ENCODE assay signal across 10 cellular contexts in the genomic region with DNA sequence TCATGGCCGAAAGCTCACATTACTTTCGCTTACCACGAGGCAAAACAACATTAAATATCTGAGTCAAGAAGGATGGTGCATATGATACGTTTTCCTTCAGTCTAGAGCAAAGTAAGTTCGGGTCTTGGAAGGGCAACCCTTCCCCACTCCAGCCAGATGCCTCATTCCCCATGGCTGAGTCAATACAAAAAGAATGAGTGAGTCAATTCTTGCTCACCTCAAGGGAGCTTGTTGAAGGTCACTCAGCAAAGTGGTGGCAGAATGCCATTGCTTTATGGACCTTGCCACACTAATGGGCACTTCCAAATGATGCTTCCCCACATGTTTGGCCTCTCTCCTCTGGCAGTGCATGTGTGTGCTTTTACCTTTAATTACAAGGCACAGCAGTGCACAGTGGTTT.
DNase-seq lines count a peak whose midpoint lies in the region; ATAC-seq and TF ChIP-seq lines count a peak whose summit lies in the region.
"Had no signal": no experiment of that assay in that cellular context is flagged by ENCODE, and none has a peak within 500 bp of the region (broad histone marks: within the 10 kb centered on the region; RNA-seq: fewer than 3 reads in every experiment).

No MANE protein-coding gene starts in this region.

- H2BK20ac ChIP-seq in IMR-90 (ENCODE audit: low read depth, low read length) = no peak overlapping the region

- H3K14ac ChIP-seq in IMR-90 (replicated peaks; ENCODE audit: low read depth, low read length) = no peak overlapping the region

- H4K8ac ChIP-seq in IMR-90 (ENCODE audit: low read depth in 2 of 2, low read length in 2 of 2) = no peak overlapping the region

- no peak overlapping the region for H2BK5ac ChIP-seq in IMR-90 (ENCODE audit: low read depth, low read length, poor library complexity, severe bottlenecking)

- no peak overlapping the region for H2BK120ac ChIP-seq in IMR-90 (ENCODE audit: low read depth, low read length)

- no peak overlapping the region for H3K27ac ChIP-seq in IMR-90 (ENCODE audit: insufficient read depth, low read length)
- H3K27ac ChIP-seq: upper lobe of left lung had no signal

- H4K91ac ChIP-seq in IMR-90 (ENCODE audit: insufficient read depth, low read depth, low read length) = no peak overlapping the region

- no peak for TF ChIP-seq RAD21 in IMR-90 (IDR thresholded peaks at IDR 0.05; ENCODE audit: low read length)

- H2BK15ac ChIP-seq in IMR-90 (ENCODE audit: low read depth, low read length) = no peak overlapping the region

- no peak overlapping the region for H3K56ac ChIP-seq in IMR-90 (ENCODE audit: extremely low read depth, insufficient read depth, low read length)

- H3K4me2 ChIP-seq in IMR-90 (ENCODE audit: low read depth, low read length) = no peak overlapping the region

- in situ Hi-C loops in IMR-90 (cut with MboI; ENCODE audit: low sequenced_read_pairs) = no loop called here

- intact Hi-C loops in IMR-90 (cut with micrococcal nuclease) = no loop called here

- H3K23ac ChIP-seq in IMR-90 (ENCODE audit: low read depth, low read length) = no peak overlapping the region

- H4K5ac ChIP-seq in IMR-90 (ENCODE audit: low read depth, low read length) = no peak overlapping the region

- ATAC-seq in IMR-90 (ENCODE audit: low read depth) = no peak
- no peak for ATAC-seq in HG02840 (IDR thresholded peaks at IDR 0.05; ENCODE audit: low FRiP score, unreplicated experiment)
- ATAC-seq: activated CD8-positive, alpha-beta T cell treated with anti-CD3 and anti-CD28 coated beads for 36 hours; left lobe of liver had no signal

- no peak overlapping the region for H3K18ac ChIP-seq in IMR-90 (ENCODE audit: low read depth, low read length)

- H3K79me1 ChIP-seq in IMR-90 (ENCODE audit: low read depth in 1 of 2, low read length in 2 of 2) = no peaks in the 10 kb centered on the region

- TF ChIP-seq CTCF in IMR-90 (conservative IDR thresholded peaks at IDR 0.05; ENCODE audit: low read depth, low read length) = no peak

- peaks cover 12% of the 10 kb centered on the region; the same call in 1 of the 2 replicates for H3K9me3 ChIP-seq in IMR-90 (ENCODE audit: control insufficient read depth, insufficient read depth, low read length)
- H3K9me3 ChIP-seq: upper lobe of left lung had no signal

- no peaks in the 10 kb centered on the region for H3K9me1 ChIP-seq in IMR-90 (ENCODE audit: insufficient read depth, low read length)

- H3K4me3 ChIP-seq in IMR-90 (ENCODE audit: insufficient read depth, low read depth, low read length) = no peak overlapping the region
- H3K4me3 ChIP-seq: upper lobe of left lung had no signal

- H3K4ac ChIP-seq in IMR-90 (ENCODE audit: low read depth, low read length) = no peak overlapping the region

- BruUV-seq in IMR-90 (replicated peaks; lab: Mats Ljungman, UMichigan) = no TSS peak

- no peak overlapping the region for H3K9ac ChIP-seq in IMR-90 (ENCODE audit: low read depth, low read length)

- H2AK9ac ChIP-seq in IMR-90 (replicated peaks; ENCODE audit: low read depth, low read length, poor library complexity) = no peak overlapping the region

- dilution Hi-C loops in IMR-90 (cut with HindIII; ENCODE audit: low sequenced_read_pairs, unreplicated experiment) = no loop called here

- H3K36me3 ChIP-seq in IMR-90 (ENCODE audit: control insufficient read depth, insufficient read depth, low read length) = no peaks in the 10 kb centered on the region
- H3K36me3 ChIP-seq: upper lobe of left lung had no signal

- H3K4me1 ChIP-seq in IMR-90 (ENCODE audit: control insufficient read depth, insufficient read depth, low read length) = no peaks in the 10 kb centered on the region
- H3K4me1 ChIP-seq: upper lobe of left lung had no signal

- H2AFZ ChIP-seq in IMR-90 (replicated peaks; ENCODE audit: low read length, poor library complexity) = no peak overlapping the region

- POLR2A ChIA-PET in IMR-90 (lab: Charles Lee; ENCODE audit: unreplicated experiment) = no interaction called here

- H4K20me1 ChIP-seq in IMR-90 (ENCODE audit: insufficient read depth, low read length) = no peaks in the 10 kb centered on the region

- CTCF ChIA-PET in IMR-90 (lab: Yijun Ruan, JAX) = no interaction called here

- H3K27me3 ChIP-seq in IMR-90 (ENCODE audit: control insufficient read depth, insufficient read depth, low read length) = no peaks in the 10 kb centered on the region
- H3K27me3 ChIP-seq: upper lobe of left lung had no signal

- H2AK5ac ChIP-seq in IMR-90 (ENCODE audit: low read depth, low read length) = no peak overlapping the region

- no peak for TF ChIP-seq POLR2A in IMR-90 (IDR thresholded peaks at IDR 0.05; ENCODE audit: low read depth, low read length)

- WGBS in IMR-90 (ENCODE audit: extremely low coverage in 2 of 2, insufficient read length in 1 of 2), 2 experiments = no CpG with 5 or more reads among the region's 5 CpGs

- peak; percentile 7 for DNase-seq in Daoy (ENCODE audit: low read depth)
- DNase-seq in IMR-90 = peak; percentile 7
- peak; percentile 86 for DNase-seq in amniotic epithelial cell (ENCODE audit: low read depth)
- DNase-seq in mucosa of gallbladder (ENCODE audit: low spot score) = peak; percentile 64
- DNase-seq in DMS 273 treated with DMSO at 0.1 percent for 48 hours (lab: John Stamatoyannopoulos, UW) = no peak
- DNase-seq in SHP77 treated with DMSO at 0.1 percent for 48 hours (lab: John Stamatoyannopoulos, UW) = no peak
- DNase-seq: activated CD8-positive, alpha-beta T cell treated with anti-CD3 and anti-CD28 coated beads for 36 hours had no signal

TF ChIP-seq in IMR-90, 13 proteins besides CTCF, POLR2A, EP300 and RAD21:
- TF ChIP-seq CEBPB (IDR thresholded peaks at IDR 0.05; ENCODE audit: low read depth, low read length) (no peak), BHLHE40 (IDR thresholded peaks at IDR 0.05; ENCODE audit: low read depth, low read length) (no peak), SMC3 (IDR thresholded peaks at IDR 0.05; ENCODE audit: low read depth, low read length) (no peak), CHD1 (IDR thresholded peaks at IDR 0.05; ENCODE audit: low read depth, low read length) (no peak), NFE2L2 (IDR thresholded peaks at IDR 0.05; ENCODE audit: low read depth, low read length) (no peak), FOS (IDR thresholded peaks at IDR 0.05; ENCODE audit: low read depth, low read length) (no peak), RCOR1 (IDR thresholded peaks at IDR 0.05; ENCODE audit: insufficient replicate concordance, low read length) (no peak), MAZ (IDR thresholded peaks at IDR 0.05; ENCODE audit: borderline replicate concordance, low read depth, low read length) (no peak), RFX5 (IDR thresholded peaks at IDR 0.05; ENCODE audit: low read depth, low read length) (no peak), MXI1 (IDR thresholded peaks at IDR 0.05; ENCODE audit: borderline replicate concordance, low read depth, low read length) (no peak), MAFK (IDR thresholded peaks at IDR 0.05; ENCODE audit: low read depth, low read length) (no peak)
- TF ChIP-seq, protein P1, sequence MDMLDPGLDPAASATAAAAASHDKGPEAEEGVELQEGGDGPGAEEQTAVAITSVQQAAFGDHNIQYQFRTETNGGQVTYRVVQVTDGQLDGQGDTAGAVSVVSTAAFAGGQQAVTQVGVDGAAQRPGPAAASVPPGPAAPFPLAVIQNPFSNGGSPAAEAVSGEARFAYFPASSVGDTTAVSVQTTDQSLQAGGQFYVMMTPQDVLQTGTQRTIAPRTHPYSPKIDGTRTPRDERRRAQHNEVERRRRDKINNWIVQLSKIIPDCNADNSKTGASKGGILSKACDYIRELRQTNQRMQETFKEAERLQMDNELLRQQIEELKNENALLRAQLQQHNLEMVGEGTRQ (IDR thresholded peaks at IDR 0.05; ENCODE audit: low read depth, low read length) = no peak
- TF ChIP-seq, protein P2, sequence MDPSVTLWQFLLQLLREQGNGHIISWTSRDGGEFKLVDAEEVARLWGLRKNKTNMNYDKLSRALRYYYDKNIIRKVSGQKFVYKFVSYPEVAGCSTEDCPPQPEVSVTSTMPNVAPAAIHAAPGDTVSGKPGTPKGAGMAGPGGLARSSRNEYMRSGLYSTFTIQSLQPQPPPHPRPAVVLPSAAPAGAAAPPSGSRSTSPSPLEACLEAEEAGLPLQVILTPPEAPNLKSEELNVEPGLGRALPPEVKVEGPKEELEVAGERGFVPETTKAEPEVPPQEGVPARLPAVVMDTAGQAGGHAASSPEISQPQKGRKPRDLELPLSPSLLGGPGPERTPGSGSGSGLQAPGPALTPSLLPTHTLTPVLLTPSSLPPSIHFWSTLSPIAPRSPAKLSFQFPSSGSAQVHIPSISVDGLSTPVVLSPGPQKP (IDR thresholded peaks at IDR 0.05; ENCODE audit: borderline replicate concordance, low read depth, low read length) = no peak
TF ChIP-seq in IMR-90: peak in this region for 0.

Comparison
In these comparisons a context has a peak if more than half of its experiments do, and no peak if none do; other contexts are left out.
1. DNase-seq: peak in Daoy (single experiment), IMR-90 (single experiment), amniotic epithelial cell (single experiment) and mucosa of gallbladder (single experiment); none in DMS 273 treated with DMSO at 0.1 percent for 48 hours (single experiment) and SHP77 treated with DMSO at 0.1 percent for 48 hours (single experiment).